In genomic region chr10:59820471-59820870, GRCh38 we compare ENCODE assay signal across 12 cellular contexts.
DNase-seq lines count a peak whose midpoint lies in the region; ATAC-seq and TF ChIP-seq lines count a peak whose summit lies in the region.
"Had no signal": no experiment of that assay in that cellular context is flagged by ENCODE, and none has a peak within 500 bp of the region (broad histone marks: within the 10 kb centered on the region; RNA-seq: fewer than 3 reads in every experiment).

No MANE protein-coding gene starts in this region.

- H4K20me1 ChIP-seq in H9 (ENCODE audit: control insufficient read depth, insufficient read depth, insufficient read length) = no peaks in the 10 kb centered on the region

- H3K9me3 Mint-ChIP-seq in H9 (peaks cover 0 to 2% of the 10 kb centered on the region in 2 experiments; a peak in 1 of 5 replicates), brain (peaks cover 0 to 3% (median 0%) of the 10 kb centered on the region in 5 experiments), progenitor cell of endocrine pancreas (ENCODE audit: low read depth) (peaks cover 3% of the 10 kb centered on the region)

- H3K27ac ChIP-seq in heart left ventricle = no peak overlapping the region
- no peak overlapping the region for H3K27ac ChIP-seq in H9 (ENCODE audit: insufficient read length, low read depth, low read length)
- H3K27ac ChIP-seq: BLaER1 treated with 17β-estradiol and CSF1 and Interleukin-3, amounts not matched to agents 10 nM and 100 nM had no signal

- no peak for DNase-seq in Right ventricle myocardium inferior (ENCODE audit: missing footprints)
- no peak for DNase-seq in heart left ventricle
- no peak for DNase-seq in H9
- no peak for DNase-seq in progenitor cell of endocrine pancreas (ENCODE audit: low spot score, unreplicated experiment)
- DNase-seq in left lobe of liver (ENCODE audit: low spot score) = no peak
- no peak for DNase-seq in activated effector memory CD4-positive, alpha-beta T cell treated with anti-CD3 and anti-CD28 coated beads, Interleukin-2, amount 50 U/mL, for 16 hours
- DNase-seq: ACHN; Calu3; CD4-positive, CD25-positive, alpha-beta regulatory T cell; DMS 273 treated with DMSO at 0.1 percent for 48 hours had no signal

- no peaks in the 10 kb centered on the region for H3K27me3 Mint-ChIP-seq in H9 (ENCODE audit: low read depth)
- no peaks in the 10 kb centered on the region for H3K27me3 Mint-ChIP-seq in brain
- H3K27me3 Mint-ChIP-seq in progenitor cell of endocrine pancreas = no peaks in the 10 kb centered on the region
- H3K27me3 Mint-ChIP-seq: CD4-positive, CD25-positive, alpha-beta regulatory T cell had no signal

- peaks cover 2% of the 10 kb centered on the region for H3K79me1 ChIP-seq in H9 (ENCODE audit: insufficient read depth, low read depth, low read length, poor library complexity, severe bottlenecking)

- H3K79me2 ChIP-seq in H9 (ENCODE audit: insufficient read depth, low read length) = no peaks in the 10 kb centered on the region

- no peaks in the 10 kb centered on the region for H3K23me2 ChIP-seq in H9 (ENCODE audit: insufficient read length, low read depth, low read length, poor library complexity, severe bottlenecking)

- H3K56ac ChIP-seq in H9 (ENCODE audit: insufficient read length, low read depth, low read length) = no peak overlapping the region

- no peak overlapping the region for H2BK20ac ChIP-seq in H9 (ENCODE audit: low read depth, low read length, poor library complexity, severe bottlenecking)

- H4K91ac ChIP-seq in H9 (ENCODE audit: insufficient read length, low read depth, low read length) = no peak overlapping the region

- H3K4me1 ChIP-seq in heart left ventricle = peaks cover 0 to 55% (median 12%) of the 10 kb centered on the region in 12 donors
- no peaks in the 10 kb centered on the region for H3K4me1 ChIP-seq in H9 (ENCODE audit: insufficient read depth, low read length)

- peaks cover 21 to 34% (median 28%) of the 10 kb centered on the region in 3 experiments for H3K36me3 Mint-ChIP-seq in H9 (ENCODE audit: insufficient read depth in 1 of 3, low read depth in 3 of 3)
- H3K36me3 Mint-ChIP-seq in brain = peaks cover 48% of the 10 kb centered on the region
- H3K36me3 Mint-ChIP-seq in progenitor cell of endocrine pancreas (ENCODE audit: insufficient read depth) = peaks cover 7% of the 10 kb centered on the region

- H3K9me3 ChIP-seq in heart left ventricle (no peaks in the 10 kb centered on the region), H9 (ENCODE audit: control insufficient read depth, low read depth, low read length) (no peaks in the 10 kb centered on the region)

- no peaks in the 10 kb centered on the region for H3K27me3 ChIP-seq in heart left ventricle
- no peaks in the 10 kb centered on the region for H3K27me3 ChIP-seq in H9 (ENCODE audit: insufficient read depth, low read length)
- H3K27me3 ChIP-seq: BLaER1 treated with 17β-estradiol and CSF1 and Interleukin-3, amounts not matched to agents 10 nM and 100 nM had no signal

- H3K18ac ChIP-seq in H9 (ENCODE audit: insufficient read length, low read depth, low read length) = no peak overlapping the region

- H3K23ac ChIP-seq in H9 (ENCODE audit: insufficient read length, low read depth, low read length) = no peak overlapping the region

- H2BK15ac ChIP-seq in H9 (ENCODE audit: low read depth, low read length) = no peak overlapping the region

- intact Hi-C loops in Right ventricle myocardium inferior (cut with DNase I) (loop anchor here (10.0 kb wide), 1 partner anchor 586 kb away; no protein-coding TSS in a partner anchor), heart left ventricle (cut with DNase I) (loop anchor here in 2 of 10 donors (10.0 kb wide), 1 partner anchor 576 kb away; no protein-coding TSS in a partner anchor)

- 62 to 71% (median 69%) methylated on average over 5 of the region's 5 CpGs for WGBS in heart left ventricle, 4 donors
- WGBS in H9 (ENCODE audit: extremely low coverage, insufficient read length, low lambda C conversion rate) = no CpG with 5 or more reads among the region's 5 CpGs

- no peak overlapping the region for H4K8ac ChIP-seq in H9 (replicated peaks; ENCODE audit: insufficient read length, low read depth, low read length)

- H3K4me3 ChIP-seq in heart left ventricle = no peak overlapping the region
- H3K4me3 ChIP-seq: BLaER1 treated with 17β-estradiol and CSF1 and Interleukin-3, amounts not matched to agents 10 nM and 100 nM had no signal

- no peak overlapping the region for H3K4ac ChIP-seq in H9 (ENCODE audit: low read depth, low read length)

- no peak overlapping the region for H3K14ac ChIP-seq in H9 (ENCODE audit: insufficient read depth, low read length)

- H3T11ph ChIP-seq in H9 (ENCODE audit: low read length) = no peak overlapping the region

- H2AFZ ChIP-seq in H9 (ENCODE audit: low read length) = no peak overlapping the region

- no peak overlapping the region for H3K9ac ChIP-seq in H9 (ENCODE audit: extremely low read depth, insufficient read length, low read length)
- H3K9ac ChIP-seq: BLaER1 treated with 17β-estradiol and CSF1 and Interleukin-3, amounts not matched to agents 10 nM and 100 nM had no signal

- H2BK5ac ChIP-seq in H9 (ENCODE audit: insufficient read length, low read length) = no peak overlapping the region

- ATAC-seq in Right ventricle myocardium inferior (peak; percentile 29), heart left ventricle (no peak), left lobe of liver (no peak)

- H3K27ac Mint-ChIP-seq in H9 = peak overlapping the region; percentile 4 to 65 (median 14); a peak in 3 of 7 replicates
- peak overlapping the region; percentile 14 to 95 (median 73) for H3K27ac Mint-ChIP-seq in brain
- peak overlapping the region; percentile 92 for H3K27ac Mint-ChIP-seq in progenitor cell of endocrine pancreas

- no peak overlapping the region for H4K5ac ChIP-seq in H9 (ENCODE audit: insufficient read length, low read depth, low read length)

- H2AK5ac ChIP-seq in H9 (ENCODE audit: insufficient read length, low read length) = no peak overlapping the region

- H3K4me1 Mint-ChIP-seq in H9 (peaks cover 10 to 19% of the 10 kb centered on the region in 2 experiments), brain (peaks cover 35% of the 10 kb centered on the region), progenitor cell of endocrine pancreas (ENCODE audit: low read depth) (no peaks in the 10 kb centered on the region)

- H3K36me3 ChIP-seq in heart left ventricle = no peaks in the 10 kb centered on the region

- TF ChIP-seq POLR2A in heart left ventricle (IDR thresholded peaks at IDR 0.05) = no peak

- H3K4me3 Mint-ChIP-seq in H9 (no peak overlapping the region), brain (peak overlapping the region in 1 of 5 experiments; percentile 52), progenitor cell of endocrine pancreas (ENCODE audit: low read depth) (no peak overlapping the region)
- H3K4me3 Mint-ChIP-seq: CD4-positive, CD25-positive, alpha-beta regulatory T cell had no signal

- no peak overlapping the region for H3K4me2 ChIP-seq in H9 (ENCODE audit: insufficient read depth, insufficient read length, low read length)
- H3K4me2 ChIP-seq: BLaER1 treated with 17β-estradiol and CSF1 and Interleukin-3, amounts not matched to agents 10 nM and 100 nM had no signal

- no peak overlapping the region for H2BK120ac ChIP-seq in H9 (ENCODE audit: low read depth, low read length, poor library complexity, severe bottlenecking)

- no peak overlapping the region for H2BK12ac ChIP-seq in H9 (ENCODE audit: insufficient read length, low read depth, low read length)

- no peak for TF ChIP-seq CTCF in heart left ventricle (IDR thresholded peaks at IDR 0.05)
- no peak for TF ChIP-seq CTCF in H9 (conservative IDR thresholded peaks at IDR 0.05)
- no peak for TF ChIP-seq CTCF in brain (conservative IDR thresholded peaks at IDR 0.05)
- TF ChIP-seq CTCF in progenitor cell of endocrine pancreas (IDR thresholded peaks at IDR 0.05; ENCODE audit: unreplicated experiment) = no peak

Comparison
In these comparisons a context has a peak if more than half of its experiments do, and no peak if none do; other contexts are left out.
1. H3K27ac Mint-ChIP-seq: peak in every context shown above with its lines; median percentile 92 in progenitor cell of endocrine pancreas; 73 in brain; 14 in H9.